3 cellular contexts compared by ENCODE assay signal in genomic region chr22:19323420-19323819, GRCh38. TPM values are rescaled to one million over a fixed set of nuclear protein-coding genes. Genes with fewer than 3 reads are reported as not detected.
DNase-seq lines count a peak whose midpoint lies in the region; ATAC-seq, FAIRE-seq and TF ChIP-seq lines count a peak whose summit lies in the region.
"Not testable (repeated sequence)": the region's sequence is repeated elsewhere in the genome, so short reads cannot be mapped to it uniquely, and the experiment has no call there.
"Had no signal": no experiment of that assay in that cellular context is flagged by ENCODE, and none has a peak within 500 bp of the region (broad histone marks: within the 10 kb centered on the region; RNA-seq: fewer than 3 reads in every experiment).

No MANE protein-coding gene starts in this region.

- H3K9me1 ChIP-seq in K562 (ENCODE audit: control insufficient read depth, insufficient read depth, low read length): not testable (repeated sequence)

- peaks cover 0 to 12% of the 10 kb centered on the region in 2 experiments; a peak in 2 of 5 replicates for H3K27me3 ChIP-seq in K562 (ENCODE audit: control insufficient read depth in 2 of 2, insufficient read depth in 2 of 2, low read length in 2 of 2)
- not testable (repeated sequence) for H3K27me3 ChIP-seq in neutrophil

- not testable (repeated sequence) for H3K36me3 ChIP-seq in K562 (ENCODE audit: control insufficient read depth, insufficient read depth, low read length); neutrophil

- not testable (repeated sequence) for FAIRE-seq in K562 (lab: Jason Lieb, UNC)

- not testable (repeated sequence) for ATAC-seq in K562

- not testable (repeated sequence) for H3K4me3 ChIP-seq in K562; neutrophil (ENCODE audit: low read depth in 1 of 2, low read length in 1 of 2)

- H3K4me2 ChIP-seq in K562 (ENCODE audit: insufficient read depth, low read length): not testable (repeated sequence)

- H3K27ac ChIP-seq in K562 (ENCODE audit: extremely low read depth, low read depth, low read length): not testable (repeated sequence)
- H3K27ac ChIP-seq in neutrophil: peak overlapping the region; percentile 87

- DNase-seq in K562 (ENCODE audit: extremely low read depth in 1 of 4, low spot score in 3 of 4): not testable (repeated sequence)

- BruUV-seq in K562 (replicated peaks; lab: Mats Ljungman, UMichigan): not testable (repeated sequence)

- H3K79me2 ChIP-seq in K562 (ENCODE audit: control insufficient read depth, insufficient read depth, low read length): not testable (repeated sequence)

- WGBS in K562 (ENCODE audit: insufficient coverage, low coverage, missing lambda C conversion rate): under 1% methylated on average over 6 of the region's 6 CpGs

- not testable (repeated sequence) for H2AFZ ChIP-seq in K562 (ENCODE audit: low read depth, low read length)

- POLR2A ChIA-PET in K562 (lab: Yijun Ruan, JAX): not testable (repeated sequence)

- TF ChIP-seq EP300 in K562 (IDR thresholded peaks at IDR 0.05; ENCODE audit: low read length): not testable (repeated sequence)

- not testable (repeated sequence) for TF ChIP-seq CTCF in K562 (IDR thresholded peaks at IDR 0.05 in 2 of 3, conservative IDR thresholded peaks at IDR 0.05 in 1 of 3; ENCODE audit: insufficient read depth in 2 of 3, low read depth in 1 of 3, low read length in 3 of 3); neutrophil (IDR thresholded peaks at IDR 0.05)

- H3K9me3 ChIP-seq in K562 (replicated peaks; ENCODE audit: control insufficient read depth, insufficient read depth, low read depth, low read length): peaks cover 10% of the 10 kb centered on the region
- not testable (repeated sequence) for H3K9me3 ChIP-seq in neutrophil

- H3K9ac ChIP-seq in K562 (ENCODE audit: insufficient read depth in 1 of 2, low read depth in 2 of 2, low read length in 2 of 2): not testable (repeated sequence)

- not testable (repeated sequence) for TF ChIP-seq POLR2A in K562 (conservative IDR thresholded peaks at IDR 0.05)

- CTCF ChIA-PET in K562 (lab: Yijun Ruan, JAX; ENCODE audit: low intra/inter-chr PET ratio): interaction anchor here (0.7 kb wide), 1 partner anchor 1236 kb away, joined by 7 read pairs; no protein-coding TSS in a partner anchor

- not testable (repeated sequence) for TF ChIP-seq RAD21 in K562 (CRISPR knock-in tag; conservative IDR thresholded peaks at IDR 0.05 in 1 of 2, IDR thresholded peaks at IDR 0.05 in 1 of 2)

- in situ Hi-C loops in K562 (cut with MboI): not testable (repeated sequence)

- intact Hi-C loops in K562 (cut with micrococcal nuclease): not testable (repeated sequence)

- not testable (repeated sequence) for H3K4me1 ChIP-seq in K562 (replicated peaks in 1 of 2; ENCODE audit: control insufficient read depth in 2 of 2, insufficient read depth in 2 of 2, low read length in 2 of 2)
- H3K4me1 ChIP-seq in neutrophil (ENCODE audit: control insufficient read depth in 1 of 2, insufficient read depth in 1 of 2, low read depth in 1 of 2, low read length in 1 of 2): peaks cover 54 to 60% of the 10 kb centered on the region in 2 experiments

- H4K20me1 ChIP-seq in K562 (replicated peaks; ENCODE audit: control insufficient read depth, insufficient read depth, low read length): not testable (repeated sequence)

TF ChIP-seq in K562, 482 proteins besides CTCF, POLR2A, EP300 and RAD21:
- peak; percentile 27; the same call in 1 of the 2 replicates for TF ChIP-seq ZNF507 (tag; conservative IDR thresholded peaks at IDR 0.05)
- TF ChIP-seq MCM5 (IDR thresholded peaks at IDR 0.05; ENCODE audit: low read depth): 0 out of 2 replicates have a peak, but pooled peaks have one; percentile 34
- 0 out of 2 replicates have a peak, but pooled peaks have one; percentile 24 for TF ChIP-seq ZNF282 (CRISPR knock-in tag; IDR thresholded peaks at IDR 0.05)
- TF ChIP-seq ZNF143 (CRISPR knock-in tag; IDR thresholded peaks at IDR 0.05): 0 out of 2 replicates have a peak, but pooled peaks have one; percentile 30
- TF ChIP-seq ZNF511 (CRISPR knock-in tag; IDR thresholded peaks at IDR 0.05): peak; percentile 75; the same call in 1 of the 2 replicates
- TF ChIP-seq HSF4 (CRISPR knock-in tag; IDR thresholded peaks at IDR 0.05; ENCODE audit: borderline replicate concordance): peak; percentile 13; the same call in 1 of the 2 replicates
- 0 out of 4 replicates have a peak, but pooled peaks of 1 of the 2 experiments have one; percentile 80 for TF ChIP-seq MCM7 (IDR thresholded peaks at IDR 0.05)
- not testable (repeated sequence) for TF ChIP-seq JUN (IDR thresholded peaks at IDR 0.05; ENCODE audit: borderline replicate concordance, low read depth, low read length)
- peak; percentile 70; the same call in 1 of the 2 replicates for TF ChIP-seq JUN (CRISPR knock-in tag; IDR thresholded peaks at IDR 0.05; ENCODE audit: borderline replicate concordance)
- TF ChIP-seq USF1 (CRISPR knock-in tag; IDR thresholded peaks at IDR 0.05): peak; percentile 43; the same call in 1 of the 2 replicates
- TF ChIP-seq MCM3 (IDR thresholded peaks at IDR 0.05): peak; percentile 71
- TF ChIP-seq STAG1 (CRISPR knock-in tag; IDR thresholded peaks at IDR 0.05; ENCODE audit: borderline replicate concordance): 0 out of 2 replicates have a peak, but pooled peaks have one; percentile 41
- peak; percentile 22; the same call in 1 of the 2 replicates for TF ChIP-seq ARID4B (CRISPR knock-in tag; IDR thresholded peaks at IDR 0.05)

RNA-seq across cellular contexts. Expression of gene CLTCL1, which starts 31.9 kb away (rescaled TPM):
- 78.7 and 79.9 TPM in 2 replicates for total RNA-seq in K562 (2011; cell fraction: chromatin; rRNA removed; ENCODE audit: low replicate concordance)
- total RNA-seq in K562 (2011; cell fraction: nucleolus; rRNA removed): 32.0 and 34.7 TPM in 2 replicates
- 23.7 and 38.1 TPM in 2 replicates for total RNA-seq in K562 (2011; cell fraction: nucleoplasm; rRNA removed)
- total RNA-seq in K562 (2014; rRNA removed) (4.3 and 5.4 TPM in 2 replicates), K562 (2014; rRNA removed; fragmentation: Illumina TruSeq; extraction: Trizol) (4.2 and 4.6 TPM in 2 replicates), K562 (2015; rRNA removed; fragmentation: Illumina TruSeq; extraction: Trizol) (3.6 and 4.5 TPM in 2 replicates), K562 (2021) (8.5 and 8.8 TPM in 2 replicates)
- polyA plus RNA-seq in K562 (2011; rRNA removed) (11.7 and 17.0 TPM in 2 replicates), K562 (2014; fragmentation: Illumina TruSeq; extraction: Trizol) (4.3 and 5.0 TPM in 2 replicates), K562 (2014; fragmentation: Nextera tagmentation; extraction: Ambion mirVana) (1 to 10 TPM; 1.1 to 2.1 TPM), K562 (2014; rRNA removed) (5.8 and 8.8 TPM in 2 replicates)
- polyA plus RNA-seq in K562 (2011; cell fraction: cytosol; rRNA removed): 10.3 and 14.5 TPM in 2 replicates
- polyA plus RNA-seq in K562 (2011; cell fraction: nucleus; rRNA removed): 41.1 and 49.0 TPM in 2 replicates
- polyA plus RNA-seq in K562 (2012): 5.7 and 18.7 TPM in 2 replicates
- polyA minus RNA-seq in K562 (2011; rRNA and poly(A)+ RNA removed): 25.0 and 27.6 TPM in 2 replicates
- 12.9 and 15.0 TPM in 2 replicates for polyA minus RNA-seq in K562 (2011; cell fraction: cytosol; rRNA and poly(A)+ RNA removed)
- 18.0 and 35.4 TPM in 2 replicates for polyA minus RNA-seq in K562 (2011; cell fraction: nucleus; rRNA and poly(A)+ RNA removed)
- polyA plus RNA-seq: CD4-positive, alpha-beta memory T cell had no signal
